Comparison of ENCODE assay signal across 8 cellular contexts in genomic region chr11:111764621-111765020, GRCh38. TPM values are rescaled to one million over a fixed set of nuclear protein-coding genes. Genes with fewer than 3 reads are reported as not detected.
A peak's percentile ranks its signal among the peaks of the same experiment; 100 is the strongest.
DNase-seq lines count a peak whose midpoint lies in the region; ATAC-seq, FAIRE-seq and TF ChIP-seq lines count a peak whose summit lies in the region.

No MANE protein-coding gene starts in this region.

- WGBS in right cardiac atrium, result 37% methylated on average over 1 of the region's 1 CpG
- whole genome bisulfite sequencing in liver, result 23% methylated on average over 1 of the region's 1 CpG
- WGBS in transverse colon (ENCODE audit: low coverage in 1 of 2), 2 donors, result 28 to 80% methylated on average over 1 of the region's 1 CpG

- no peaks in the 10 kb centered on the region for H3K27me3 ChIP-seq in right cardiac atrium (ENCODE audit: control insufficient read depth, insufficient read depth)
- H3K27me3 ChIP-seq in astrocyte (ENCODE audit: insufficient read depth, low read length), result no peaks in the 10 kb centered on the region
- H3K27me3 ChIP-seq in liver (ENCODE audit: control insufficient read depth in 4 of 4, insufficient read depth in 4 of 4, low read length in 3 of 4), result no peaks in the 10 kb centered on the region
- H3K27me3 ChIP-seq in transverse colon, result no peaks in the 10 kb centered on the region

- no peaks in the 10 kb centered on the region for H3K27me3 Mint-ChIP-seq in astrocyte (ENCODE audit: low read depth, unreplicated experiment)

- no peak overlapping the region for H3K27ac Mint-ChIP-seq in astrocyte (ENCODE audit: unreplicated experiment)

- H3K9ac ChIP-seq in astrocyte (ENCODE audit: low read length), result peak overlapping the region; percentile 91
- peak overlapping the region; percentile 57 to 100 for H3K9ac ChIP-seq in liver (ENCODE audit: low read depth in 1 of 2, low read length in 2 of 2)

- TF ChIP-seq POLR2A in transverse colon (IDR thresholded peaks at IDR 0.05), result no peak

- no peak overlapping the region for H3K27ac ChIP-seq in right cardiac atrium (ENCODE audit: low read length)
- H3K27ac ChIP-seq in astrocyte (ENCODE audit: low read depth, low read length), result no peak overlapping the region
- H3K27ac ChIP-seq in liver (ENCODE audit: low read depth in 1 of 2, low read length in 2 of 2), result peak overlapping the region; percentile 14 to 88
- H3K27ac ChIP-seq in RWPE1, result no peak overlapping the region
- H3K27ac ChIP-seq in transverse colon, result peak overlapping the region in 1 of 4 donors; percentile 94

- DNase-seq in right cardiac atrium (no peak), Right ventricle myocardium inferior (ENCODE audit: missing footprints) (no peak), astrocyte (ENCODE audit: low read depth) (no peak), Kasumi-1 (lab: John Stamatoyannopoulos, UW) (no peak), RWPE1 (ENCODE audit: low spot score) (no peak), DMS53 (lab: John Stamatoyannopoulos, UW) (no peak), transverse colon (no peak)

- H4K20me1 ChIP-seq in astrocyte (ENCODE audit: insufficient read depth, low read length), result peaks cover 25% of the 10 kb centered on the region

- no peak overlapping the region for H2AFZ ChIP-seq in astrocyte (ENCODE audit: low read depth, low read length)

- no peak for TF ChIP-seq CTCF in astrocyte (IDR thresholded peaks at IDR 0.05; ENCODE audit: insufficient read depth, low read depth, low read length)
- no peak for TF ChIP-seq CTCF in liver (IDR thresholded peaks at IDR 0.05; ENCODE audit: low read depth, low read length, missing input control)
- no peak for TF ChIP-seq CTCF in RWPE1 (conservative IDR thresholded peaks at IDR 0.05; ENCODE audit: low read depth)
- TF ChIP-seq CTCF in transverse colon (IDR thresholded peaks at IDR 0.05), result no peak

- ATAC-seq in right cardiac atrium, result no peak
- no peak for ATAC-seq in Right ventricle myocardium inferior

- H3K79me2 ChIP-seq in astrocyte (ENCODE audit: insufficient read depth, low read length), result peaks cover 49% of the 10 kb centered on the region

- TF ChIP-seq EP300 in transverse colon (IDR thresholded peaks at IDR 0.05; ENCODE audit: low read depth), result no peak

- H3K4me2 ChIP-seq in astrocyte (ENCODE audit: low read length), result peak overlapping the region; percentile 91

- H3K36me3 ChIP-seq in astrocyte (ENCODE audit: insufficient read depth, low read length), result peaks cover 26% of the 10 kb centered on the region
- peaks cover 2 to 37% (median 26%) of the 10 kb centered on the region in 4 donors for H3K36me3 ChIP-seq in liver (ENCODE audit: control insufficient read depth in 4 of 4, insufficient read depth in 3 of 4, low read depth in 1 of 4, low read length in 3 of 4)
- H3K36me3 ChIP-seq in transverse colon, result peaks cover 0 to 20% (median 5%) of the 10 kb centered on the region in 4 donors

- H3K4me1 Mint-ChIP-seq in astrocyte (ENCODE audit: low read depth, unreplicated experiment), result peaks cover 24% of the 10 kb centered on the region

- in situ Hi-C loops in transverse colon (cut with MboI; ENCODE audit: low pct_ligation_motif_present in 1 of 4, low pct_unique_long_range_greater_than_20kb in 1 of 4, low sequenced_read_pairs in 3 of 4), result loop anchor here in 1 of 4 donors (10.0 kb wide), 1 partner anchor 160 kb away; the partner anchor contains the start of gene SIK2

- H3K4me1 ChIP-seq in right cardiac atrium (ENCODE audit: control insufficient read depth, insufficient read depth, low read length) (peaks cover 4% of the 10 kb centered on the region), astrocyte (ENCODE audit: insufficient read depth, low read length) (peaks cover 10% of the 10 kb centered on the region), liver (ENCODE audit: control insufficient read depth in 4 of 4, insufficient read depth in 4 of 4, low read length in 3 of 4) (peaks cover 0 to 34% (median 20%) of the 10 kb centered on the region in 4 donors), transverse colon (peaks cover 14 to 30% (median 18%) of the 10 kb centered on the region in 4 donors)

- POLR2A ChIA-PET in RWPE1 (lab: Yijun Ruan, JAX; ENCODE audit: low non-redundant PET), result no interaction called here

- CTCF ChIA-PET in RWPE1 (lab: Yijun Ruan, JAX), result interaction anchor here (0.7 to 2.8 kb wide), 3 partner anchors 12 to 66 kb away, joined by 3 to 13 read pairs (median 3); no protein-coding TSS in a partner anchor

- TF ChIP-seq RAD21 in liver (IDR thresholded peaks at IDR 0.05), result no peak

- H3K36me3 Mint-ChIP-seq in astrocyte (ENCODE audit: low read depth, unreplicated experiment), result peaks cover 2% of the 10 kb centered on the region

- H3K9me3 ChIP-seq in right cardiac atrium (ENCODE audit: control insufficient read depth, low read length) (no peaks in the 10 kb centered on the region), astrocyte (ENCODE audit: insufficient read depth, low read depth, low read length) (no peaks in the 10 kb centered on the region), liver (ENCODE audit: control insufficient read depth in 4 of 4, low read length in 3 of 4) (no peaks in the 10 kb centered on the region), transverse colon (no peaks in the 10 kb centered on the region)

- peak overlapping the region; percentile 94 for H3K4me3 Mint-ChIP-seq in astrocyte (ENCODE audit: unreplicated experiment)

- FAIRE-seq in astrocyte (lab: Jason Lieb, UNC), result no peak

- peak overlapping the region; percentile 98 for H3K4me3 ChIP-seq in right cardiac atrium (ENCODE audit: low read length)
- peak overlapping the region; percentile 92 for H3K4me3 ChIP-seq in astrocyte (ENCODE audit: insufficient read depth, low read depth, low read length)
- H3K4me3 ChIP-seq in liver (ENCODE audit: low read depth in 1 of 3, low read length in 3 of 3), result peak overlapping the region; percentile 89 to 96 (median 94)
- H3K4me3 ChIP-seq in transverse colon, result peak overlapping the region in 1 of 4 donors; percentile 76

- H3K9me3 Mint-ChIP-seq in astrocyte (ENCODE audit: unreplicated experiment), result no peaks in the 10 kb centered on the region

- intact Hi-C loops in right cardiac atrium (cut with DNase I) (no loop called here), Right ventricle myocardium inferior (cut with DNase I) (loop anchor here (5.0 kb wide), 1 partner anchor 57 kb away; no protein-coding TSS in a partner anchor), transverse colon (cut with DNase I; ENCODE audit: low total_unique reads) (no loop called here)

TF ChIP-seq in liver, 16 proteins besides CTCF, POLR2A, EP300 and RAD21:
- TF ChIP-seq FOXA2 (IDR thresholded peaks at IDR 0.05) (no peak), SP1 (IDR thresholded peaks at IDR 0.05) (no peak), ATF3 (IDR thresholded peaks at IDR 0.05) (no peak)

RNA-seq across cellular contexts. Expression of gene PPP2R1B, which starts 1.6 kb away (rescaled TPM):
- total RNA-seq in right cardiac atrium (10 to 100 TPM in 2 of 4 donors, 1 to 10 TPM in 2; 9.6 to 19.7 (median 10.3) TPM), Right ventricle myocardium inferior (7.8 TPM), astrocyte (43.0 and 44.5 TPM in 2 replicates), liver (100 to 1,000 TPM in 1 of 2 donors, 10 to 100 TPM in 1; 50.1 to 316 TPM), transverse colon (10 to 100 TPM; 28.1 to 55.5 (median 41.5) TPM)
- polyA plus RNA-seq in right cardiac atrium (5.7 TPM), liver (10 to 100 TPM; 33.2 to 55.0 TPM)

Comparison
In these comparisons a context has a peak if more than half of its experiments do, and no peak if none do; other contexts are left out.
1. H3K27ac ChIP-seq: peak in liver (2 of 2); none in right cardiac atrium (single experiment), astrocyte (single experiment) and RWPE1 (single experiment).